ENCODE assay signal across 8 cellular contexts in the genomic region with DNA sequence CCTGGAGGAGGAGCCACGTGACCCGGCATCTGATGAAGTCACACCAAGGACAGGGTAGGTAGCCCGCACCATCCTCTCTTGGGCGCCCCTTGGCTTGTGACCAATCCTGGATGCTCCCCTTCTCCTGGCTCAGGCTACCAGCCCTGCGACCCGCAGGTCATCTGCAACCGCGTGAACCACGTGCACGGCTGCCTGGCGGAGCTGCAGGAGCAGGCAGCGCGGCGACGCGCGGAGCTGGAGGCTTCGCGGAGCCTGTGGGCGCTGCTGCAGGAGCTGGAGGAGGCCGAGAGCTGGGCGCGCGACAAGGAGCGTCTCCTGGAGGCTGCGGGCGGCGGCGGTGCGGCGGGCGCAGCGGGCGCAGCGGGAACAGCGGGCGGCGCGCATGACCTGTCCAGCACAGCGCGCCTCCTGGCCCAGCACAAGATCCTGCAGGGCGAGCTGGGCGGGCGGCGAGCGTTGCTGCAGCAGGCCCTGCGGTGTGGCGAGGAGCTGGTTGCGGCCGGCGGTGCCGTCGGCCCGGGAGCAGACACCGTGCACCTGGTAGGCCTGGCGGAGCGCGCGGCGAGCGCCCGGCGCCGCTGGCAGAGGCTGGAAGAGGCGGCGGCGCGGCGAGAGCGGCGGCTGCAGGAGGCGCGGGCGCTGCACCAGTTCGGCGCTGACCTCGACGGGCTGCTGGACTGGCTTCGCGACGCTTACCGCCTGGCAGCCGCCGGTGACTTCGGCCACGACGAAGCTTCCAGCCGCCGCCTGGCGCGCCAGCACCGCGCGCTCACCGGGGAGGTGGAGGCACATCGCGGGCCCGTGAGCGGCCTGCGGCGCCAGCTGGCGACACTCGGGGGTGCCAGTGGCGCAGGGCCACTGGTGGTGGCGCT. TPM values are rescaled to one million over a fixed set of nuclear protein-coding genes. Genes with fewer than 3 reads are reported as not detected.
DNase-seq lines count a peak whose midpoint lies in the region; ATAC-seq and TF ChIP-seq lines count a peak whose summit lies in the region.
"Had no signal": no experiment of that assay in that cellular context is flagged by ENCODE, and none has a peak within 500 bp of the region (broad histone marks: within the 10 kb centered on the region; RNA-seq: fewer than 3 reads in every experiment).

No MANE protein-coding gene starts in this region.

- peaks cover 31% of the 10 kb centered on the region for H3K27me3 Mint-ChIP-seq in glutamatergic neuron (ENCODE audit: unreplicated experiment)
- H3K27me3 Mint-ChIP-seq in progenitor cell of endocrine pancreas = peaks cover 73% of the 10 kb centered on the region

- H2AFZ ChIP-seq in PC-3 (ENCODE audit: low read length) = no peak overlapping the region

- H3K4me1 ChIP-seq in ES-I3 (ENCODE audit: insufficient read depth, low read length) (no peaks in the 10 kb centered on the region), PC-3 (ENCODE audit: insufficient read depth, low read length) (no peaks in the 10 kb centered on the region)

- DNase-seq in PC-3 (no peak), glutamatergic neuron (peak; percentile 74), progenitor cell of endocrine pancreas (ENCODE audit: low spot score, unreplicated experiment) (peak; percentile 35), NCI-H2029 (lab: John Stamatoyannopoulos, UW) (no peak)
- DNase-seq in activated CD4-positive, CD25-positive, alpha-beta regulatory T cell (lab: John Stamatoyannopoulos, UW) = no peak

- no peaks in the 10 kb centered on the region for H3K9me2 ChIP-seq in PC-3 (replicated peaks; ENCODE audit: low read length)

- H3K4me1 Mint-ChIP-seq in glutamatergic neuron (ENCODE audit: low read depth, unreplicated experiment) = peaks cover 2% of the 10 kb centered on the region
- no peaks in the 10 kb centered on the region for H3K4me1 Mint-ChIP-seq in progenitor cell of endocrine pancreas (ENCODE audit: low read depth)

- ATAC-seq in PC-3 (peak; percentile 35; the same call in 1 of the 2 replicates), GM19395 (IDR thresholded peaks at IDR 0.05; ENCODE audit: unreplicated experiment) (no peak)
- ATAC-seq: GM12878 had no signal

- POLR2A ChIA-PET in PC-3 (lab: Charles Lee; ENCODE audit: unreplicated experiment) = no interaction called here

- no peak overlapping the region for H3K4me2 ChIP-seq in PC-3 (ENCODE audit: low read length)

- no peaks in the 10 kb centered on the region for H3K36me3 ChIP-seq in ES-I3 (ENCODE audit: insufficient read depth, low read length)
- no peaks in the 10 kb centered on the region for H3K36me3 ChIP-seq in PC-3 (ENCODE audit: low read depth, low read length)

- no TSS peak for BruUV-seq in PC-3 (replicated peaks; lab: Mats Ljungman, UMichigan)

- no peaks in the 10 kb centered on the region for H3K9me3 ChIP-seq in ES-I3 (ENCODE audit: control insufficient read depth, insufficient read depth, low read length)
- H3K9me3 ChIP-seq in PC-3 (ENCODE audit: low read length) = no peaks in the 10 kb centered on the region

- H4K20me1 ChIP-seq in PC-3 (ENCODE audit: low read length) = no peaks in the 10 kb centered on the region

- no peaks in the 10 kb centered on the region for H3K79me2 ChIP-seq in PC-3 (ENCODE audit: low read length)

- H3K27ac ChIP-seq in PC-3 (ENCODE audit: low read length) = no peak overlapping the region

- H3K9ac ChIP-seq in ES-I3 (ENCODE audit: low read depth, low read length) (peak overlapping the region; percentile 17; the same call in 1 of the 2 replicates), PC-3 (ENCODE audit: low read length) (no peak overlapping the region)

- no peak overlapping the region for H3K27ac Mint-ChIP-seq in glutamatergic neuron (ENCODE audit: unreplicated experiment)
- no peak overlapping the region for H3K27ac Mint-ChIP-seq in progenitor cell of endocrine pancreas

- H3K4me3 ChIP-seq in PC-3 (ENCODE audit: low read length) = no peak overlapping the region
- H3K4me3 ChIP-seq: GM12878 had no signal

- peaks cover 5% of the 10 kb centered on the region for H3K9me3 Mint-ChIP-seq in glutamatergic neuron (ENCODE audit: unreplicated experiment)
- H3K9me3 Mint-ChIP-seq in progenitor cell of endocrine pancreas (ENCODE audit: low read depth) = no peaks in the 10 kb centered on the region

- H3K27me3 ChIP-seq in PC-3 (ENCODE audit: low read length) = no peaks in the 10 kb centered on the region

- H3K4me3 Mint-ChIP-seq in glutamatergic neuron (ENCODE audit: unreplicated experiment) = no peak overlapping the region
- no peak overlapping the region for H3K4me3 Mint-ChIP-seq in progenitor cell of endocrine pancreas (ENCODE audit: low read depth)

- H3F3A ChIP-seq in PC-3 (ENCODE audit: low read length, unreplicated experiment) = no peaks in the 10 kb centered on the region

- TF ChIP-seq CTCF in PC-3 (conservative IDR thresholded peaks at IDR 0.05; ENCODE audit: low read depth, low read length) (no peak), glutamatergic neuron (IDR thresholded peaks at IDR 0.05; ENCODE audit: partially characterized antibody, unreplicated experiment) (no peak), progenitor cell of endocrine pancreas (IDR thresholded peaks at IDR 0.05; ENCODE audit: unreplicated experiment) (peak; percentile 22)

- CTCF ChIA-PET in PC-3 (lab: Charles Lee) = no interaction called here

- no peaks in the 10 kb centered on the region for H3K36me3 Mint-ChIP-seq in glutamatergic neuron (ENCODE audit: unreplicated experiment)
- no peaks in the 10 kb centered on the region for H3K36me3 Mint-ChIP-seq in progenitor cell of endocrine pancreas (ENCODE audit: insufficient read depth)

- intact Hi-C loops in PC-3 (cut with micrococcal nuclease) = no loop called here

RNA-seq across cellular contexts. Expression of a gene that starts 45.9 kb away (rescaled TPM):
- total RNA-seq in PC-3 (2014; rRNA removed) = 0.81 and 1.9 TPM in 2 replicates
- total RNA-seq in glutamatergic neuron (ENCODE audit: unreplicated experiment) = 161 TPM
- total RNA-seq in progenitor cell of endocrine pancreas = 2.8 and 3.1 TPM in 2 replicates

RNA-seq across cellular contexts. Expression of a gene that starts 47.2 kb away (rescaled TPM):
- 196 and 246 TPM in 2 replicates for total RNA-seq in PC-3 (2014; rRNA removed)
- 7.2 TPM for total RNA-seq in glutamatergic neuron (ENCODE audit: unreplicated experiment)
- total RNA-seq in progenitor cell of endocrine pancreas = 14.0 and 16.4 TPM in 2 replicates

Comparison
In these comparisons a context has a peak if more than half of its experiments do, and no peak if none do; other contexts are left out.
1. DNase-seq: peak in glutamatergic neuron (single experiment) and progenitor cell of endocrine pancreas (single experiment); none in PC-3 (single experiment), NCI-H2029 (single experiment) and activated CD4-positive, CD25-positive, alpha-beta regulatory T cell (0 of 4).
2. RNA of a gene that starts 45.9 kb away (total RNA-seq): 161 TPM in glutamatergic neuron (single experiment); 2.8 to 3.1 TPM in progenitor cell of endocrine pancreas and 0.81 to 1.9 TPM in PC-3; every median in the first group is over 10 times any median in the second.
3. RNA of a gene that starts 47.2 kb away (total RNA-seq): 196 to 246 TPM in PC-3; 14.0 to 16.4 TPM in progenitor cell of endocrine pancreas and 7.2 TPM in glutamatergic neuron (single experiment); every median in the first group is over 10 times any median in the second.